32 cellular contexts compared by ENCODE assay signal in genomic region chr18:11666831-11667230, GRCh38. TPM values are rescaled to one million over a fixed set of nuclear protein-coding genes. Genes with fewer than 3 reads are reported as not detected.
"Had no signal": no experiment of that assay in that cellular context is flagged by ENCODE, and none has a peak within 500 bp of the region (broad histone marks: within the 10 kb centered on the region; RNA-seq: fewer than 3 reads in every experiment).

No MANE protein-coding gene starts in this region.

- H3K4me3 ChIP-seq: body of pancreas, esophagus muscularis mucosa, gastrocnemius medialis had no signal

- H3K36me3 Mint-ChIP-seq: activated CD4-positive, alpha-beta memory T cell treated with anti-CD3 and anti-CD28 coated beads for 36 hours; activated naive CD8-positive, alpha-beta T cell had no signal

- H3K27ac Mint-ChIP-seq: activated CD4-positive, alpha-beta memory T cell treated with anti-CD3 and anti-CD28 coated beads for 36 hours; activated CD4-positive, alpha-beta T cell treated with anti-CD3 and anti-CD28 coated beads for 36 hours; activated CD4-positive, alpha-beta T cell treated with anti-CD3 and anti-CD28 coated beads, Interleukin-2, amount 10 ng/mL, durations not matched to agents 24 days and 14 days; activated CD8-positive, alpha-beta T cell treated with anti-CD3 and anti-CD28 coated beads, Interleukin-2, amount 10 ng/mL, durations not matched to agents 7 days and 5 days; activated naive CD8-positive, alpha-beta T cell; activated T-helper 17 cell treated with anti-CD3 and anti-CD28 coated beads, Interleukin-2, amount 50 U/mL, for 72 hours; effector memory CD8-positive, alpha-beta T cell; T-helper 17 cell; T-helper 2 cell treated with Interferon-gamma antibody and Interleukin-4, amounts not matched to agents 5 μg/mL and 100 μg/mL, for 36 hours had no signal

- H3K36me3 ChIP-seq: esophagus muscularis mucosa, gastrocnemius medialis had no signal

- ATAC-seq: activated CD4-positive, alpha-beta T cell treated with anti-CD3 and anti-CD28 coated beads for 36 hours; activated CD8-positive, alpha-beta T cell treated with anti-CD3 and anti-CD28 coated beads, Interleukin-2, amount 10 ng/mL, durations not matched to agents 7 days and 5 days; activated T-cell treated with anti-CD3 and anti-CD28 coated beads, Interleukin-2, amount 50 U/mL, for 4 hours; activated T-helper 17 cell treated with anti-CD3 and anti-CD28 coated beads, Interleukin-2, amount 50 U/mL, for 72 hours; body of pancreas; effector memory CD8-positive, alpha-beta T cell; foreskin keratinocyte; gastrocnemius medialis; T-helper 17 cell had no signal

- H3K27me3 Mint-ChIP-seq: activated CD4-positive, alpha-beta T cell treated with anti-CD3 and anti-CD28 coated beads, Interleukin-2, amount 10 ng/mL, durations not matched to agents 24 days and 14 days had no signal

- H3K4me3 Mint-ChIP-seq: activated CD4-positive, alpha-beta memory T cell treated with anti-CD3 and anti-CD28 coated beads for 36 hours; activated CD4-positive, alpha-beta T cell treated with anti-CD3 and anti-CD28 coated beads for 36 hours; activated CD4-positive, alpha-beta T cell treated with anti-CD3 and anti-CD28 coated beads, Interleukin-2, amount 10 ng/mL, durations not matched to agents 24 days and 14 days; activated CD8-positive, alpha-beta T cell treated with anti-CD3 and anti-CD28 coated beads, Interleukin-2, amount 10 ng/mL, durations not matched to agents 7 days and 5 days; activated naive CD8-positive, alpha-beta T cell; activated T-cell treated with anti-CD3 and anti-CD28 coated beads, Interleukin-2, amount 50 U/mL, for 4 hours; activated T-helper 17 cell treated with anti-CD3 and anti-CD28 coated beads, Interleukin-2, amount 50 U/mL, for 72 hours; effector memory CD8-positive, alpha-beta T cell; T-helper 17 cell; T-helper 2 cell treated with Interferon-gamma antibody and Interleukin-4, amounts not matched to agents 5 μg/mL and 100 μg/mL, for 36 hours had no signal

- H3K27me3 ChIP-seq: body of pancreas, gastrocnemius medialis had no signal

- H3K4me1 Mint-ChIP-seq: activated CD4-positive, alpha-beta T cell treated with anti-CD3 and anti-CD28 coated beads for 36 hours; activated CD4-positive, alpha-beta T cell treated with anti-CD3 and anti-CD28 coated beads, Interleukin-2, amount 10 ng/mL, durations not matched to agents 24 days and 14 days; activated T-helper 17 cell treated with anti-CD3 and anti-CD28 coated beads, Interleukin-2, amount 50 U/mL, for 72 hours had no signal

- H3K9me3 ChIP-seq: body of pancreas, esophagus muscularis mucosa, gastrocnemius medialis had no signal

- H3K27ac ChIP-seq: body of pancreas, esophagus muscularis mucosa, foreskin keratinocyte, gastrocnemius medialis had no signal

- H3K4me1 ChIP-seq: body of pancreas, esophagus muscularis mucosa, foreskin keratinocyte, gastrocnemius medialis had no signal

- H3K9me3 Mint-ChIP-seq: activated CD4-positive, alpha-beta memory T cell treated with anti-CD3 and anti-CD28 coated beads for 36 hours; activated CD4-positive, alpha-beta T cell treated with anti-CD3 and anti-CD28 coated beads, Interleukin-2, amount 10 ng/mL, durations not matched to agents 24 days and 14 days; activated T-cell treated with anti-CD3 and anti-CD28 coated beads, Interleukin-2, amount 50 U/mL, for 4 hours; activated T-helper 17 cell treated with anti-CD3 and anti-CD28 coated beads, Interleukin-2, amount 50 U/mL, for 72 hours; effector memory CD8-positive, alpha-beta T cell; T-helper 2 cell treated with Interferon-gamma antibody and Interleukin-4, amounts not matched to agents 5 μg/mL and 100 μg/mL, for 36 hours had no signal

- DNase-seq: activated CD4-positive, alpha-beta memory T cell treated with anti-CD3 and anti-CD28 coated beads for 36 hours; activated CD4-positive, alpha-beta T cell treated with anti-CD3 and anti-CD28 coated beads for 36 hours; activated CD4-positive, alpha-beta T cell treated with anti-CD3 and anti-CD28 coated beads, Interleukin-2, amount 10 ng/mL, durations not matched to agents 24 days and 14 days; activated CD4-positive, CD25-positive, alpha-beta regulatory T cell; activated CD4-positive, CD25-positive, alpha-beta regulatory T cell treated with anti-CD3 and anti-CD28 coated beads, Interleukin-2, amount 50 U/mL, for 72 hours; activated CD8-positive, alpha-beta T cell treated with anti-CD3 and anti-CD28 coated beads, Interleukin-2, amount 10 ng/mL, durations not matched to agents 7 days and 5 days; activated effector memory CD4-positive, alpha-beta T cell treated with Interleukin-2 at 50 U/mL for 16 hours; activated gamma-delta T cell treated with Interleukin-2 at 50 U/mL for 16 hours; activated naive CD4-positive, alpha-beta T cell treated with anti-CD3 and anti-CD28 coated beads, Interleukin-2, amount 50 U/mL, for 16 hours; activated naive CD4-positive, alpha-beta T cell treated with Interleukin-2 at 50 U/mL for 16 hours; activated T-cell treated with anti-CD3 and anti-CD28 coated beads, Interleukin-2, amount 50 U/mL, for 4 hours; amniotic stem cell; aorta; body of pancreas; caudate nucleus; cortex of kidney; dermis blood vessel endothelial cell; effector CD4-positive, alpha-beta T cell; effector memory CD8-positive, alpha-beta T cell; erythroblast; foreskin keratinocyte; gastrocnemius medialis; T-helper 1 cell; T-helper 17 cell; T1000 had no signal

RNA-seq across cellular contexts. Expression of gene GNAL, which starts 22.2 kb away (rescaled TPM):
- total RNA-seq: activated CD8-positive, alpha-beta T cell treated with anti-CD3 and anti-CD28 coated beads, Interleukin-2, amount 10 ng/mL, durations not matched to agents 7 days and 5 days had no signal

RNA-seq across cellular contexts. Expression of gene SLC35G4, which starts 57.4 kb away (rescaled TPM):
- total RNA-seq: activated CD4-positive, alpha-beta memory T cell treated with anti-CD3 and anti-CD28 coated beads for 36 hours; activated CD4-positive, alpha-beta T cell treated with anti-CD3 and anti-CD28 coated beads for 36 hours; activated CD4-positive, alpha-beta T cell treated with anti-CD3 and anti-CD28 coated beads, Interleukin-2, amount 10 ng/mL, durations not matched to agents 24 days and 14 days; activated CD8-positive, alpha-beta memory T cell treated with anti-CD3 and anti-CD28 coated beads for 36 hours; activated CD8-positive, alpha-beta T cell treated with anti-CD3 and anti-CD28 coated beads, Interleukin-2, amount 10 ng/mL, durations not matched to agents 7 days and 5 days; activated T-cell treated with anti-CD3 and anti-CD28 coated beads, Interleukin-2, amount 50 U/mL, for 4 hours; activated T-helper 17 cell treated with anti-CD3 and anti-CD28 coated beads, Interleukin-2, amount 50 U/mL, for 72 hours; aorta; body of pancreas; chondrocyte; dermis blood vessel endothelial cell; esophagus muscularis mucosa; foreskin keratinocyte; gastrocnemius medialis; T-helper 17 cell had no signal
- polyA plus RNA-seq: adipose tissue, aorta, foreskin keratinocyte had no signal
